Comparison of ENCODE assay signal across 19 cellular contexts in the genomic region with DNA sequence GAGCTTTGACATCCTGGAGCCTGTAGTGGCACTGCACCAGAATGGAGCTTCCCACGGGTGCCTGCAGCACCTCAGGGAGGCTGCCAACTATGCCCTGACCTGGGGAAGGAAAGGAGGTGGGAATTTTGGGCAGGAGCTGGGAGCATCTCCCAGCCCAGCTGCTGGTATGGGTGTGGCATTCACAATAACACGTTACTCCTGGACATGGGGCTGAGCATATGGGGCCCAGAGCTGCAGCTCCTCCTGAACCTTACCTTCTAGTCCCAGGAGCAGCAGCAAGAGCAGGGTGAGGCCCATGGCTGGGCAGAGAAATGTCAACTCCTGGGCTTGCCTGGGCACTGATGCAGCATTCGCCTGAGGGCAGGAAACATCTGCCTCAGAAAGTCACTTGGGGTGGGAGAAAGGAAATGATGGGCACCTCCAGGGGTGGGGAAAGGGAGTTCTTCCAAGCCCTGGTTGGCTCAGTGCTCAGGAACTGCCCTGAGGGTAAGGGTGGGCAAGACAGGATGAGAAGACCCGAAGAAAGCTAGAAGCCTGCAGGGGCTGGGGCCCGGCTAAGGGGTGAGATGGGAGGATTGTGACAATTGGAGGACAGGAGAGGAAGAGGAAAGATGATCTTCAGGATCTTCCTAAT. TPM values are rescaled to one million over a fixed set of nuclear protein-coding genes. Genes with fewer than 3 reads are reported as not detected.
A peak's percentile ranks its signal among the peaks of the same experiment; 100 is the strongest.
DNase-seq lines count a peak whose midpoint lies in the region; ATAC-seq and TF ChIP-seq lines count a peak whose summit lies in the region.
"Had no signal": no experiment of that assay in that cellular context is flagged by ENCODE, and none has a peak within 500 bp of the region (broad histone marks: within the 10 kb centered on the region; RNA-seq: fewer than 3 reads in every experiment).

A gene with protein sequence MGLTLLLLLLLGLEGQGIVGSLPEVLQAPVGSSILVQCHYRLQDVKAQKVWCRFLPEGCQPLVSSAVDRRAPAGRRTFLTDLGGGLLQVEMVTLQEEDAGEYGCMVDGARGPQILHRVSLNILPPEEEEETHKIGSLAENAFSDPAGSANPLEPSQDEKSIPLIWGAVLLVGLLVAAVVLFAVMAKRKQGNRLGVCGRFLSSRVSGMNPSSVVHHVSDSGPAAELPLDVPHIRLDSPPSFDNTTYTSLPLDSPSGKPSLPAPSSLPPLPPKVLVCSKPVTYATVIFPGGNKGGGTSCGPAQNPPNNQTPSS (minus strand): TSS at position 356 of the 634 bp plus-strand sequence. CDS start 59 bp downstream, at position 297.

- H3K4me3 ChIP-seq in SK-N-MC = peak within 1 kb of the TSS; percentile 33; the same call in 1 of the 2 replicates
- no peak within 1 kb of the TSS for H3K4me3 ChIP-seq in lower lobe of right lung
- H3K4me3 ChIP-seq: GM23248 had no signal

- peaks cover 2% of the 10 kb centered on the region for H3K4me1 Mint-ChIP-seq in activated CD4-positive, alpha-beta T cell treated with anti-CD3 and anti-CD28 coated beads, Interleukin-2, amount 10 ng/mL, durations not matched to agents 24 days and 14 days
- H3K4me1 Mint-ChIP-seq in stimulated activated memory B cell treated with anti-CD40 and anti-IgM and Interleukin-4, amounts not matched to agents 10 μg/mL and 1 μg/mL and 100 μg/mL, for 72 hours = no peaks in the 10 kb centered on the region
- H3K4me1 Mint-ChIP-seq in osteocyte (ENCODE audit: unreplicated experiment) = no peaks in the 10 kb centered on the region

- H3K9me3 ChIP-seq in SK-N-MC (ENCODE audit: low read depth, low read length) (no peaks in the 10 kb centered on the region), lower lobe of right lung (no peaks in the 10 kb centered on the region)

- H3K27ac ChIP-seq in SK-N-MC (no peak within 1 kb of the TSS), foreskin keratinocyte (no peak within 1 kb of the TSS), lower lobe of right lung (no peak within 1 kb of the TSS)
- H3K27ac ChIP-seq: 22Rv1, GM23248 had no signal

- H3K27ac Mint-ChIP-seq in activated CD4-positive, alpha-beta T cell treated with anti-CD3 and anti-CD28 coated beads, Interleukin-2, amount 10 ng/mL, durations not matched to agents 24 days and 14 days = no peak within 1 kb of the TSS
- no peak within 1 kb of the TSS for H3K27ac Mint-ChIP-seq in stimulated activated memory B cell treated with anti-CD40 and anti-IgM and Interleukin-4, amounts not matched to agents 10 μg/mL and 1 μg/mL and 100 μg/mL, for 72 hours
- no peak within 1 kb of the TSS for H3K27ac Mint-ChIP-seq in osteocyte (ENCODE audit: unreplicated experiment)
- H3K27ac Mint-ChIP-seq: CD4-positive, alpha-beta T cell had no signal

- H3K27me3 Mint-ChIP-seq in activated CD4-positive, alpha-beta T cell treated with anti-CD3 and anti-CD28 coated beads, Interleukin-2, amount 10 ng/mL, durations not matched to agents 24 days and 14 days = peaks cover 17% of the 10 kb centered on the region
- H3K27me3 Mint-ChIP-seq in stimulated activated memory B cell treated with anti-CD40 and anti-IgM and Interleukin-4, amounts not matched to agents 10 μg/mL and 1 μg/mL and 100 μg/mL, for 72 hours = peaks cover 22% of the 10 kb centered on the region
- H3K27me3 Mint-ChIP-seq in osteocyte (ENCODE audit: unreplicated experiment) = peaks cover 17% of the 10 kb centered on the region

- H3K9ac ChIP-seq in SK-N-MC (ENCODE audit: insufficient read length) = no peak within 1 kb of the TSS
- H3K9ac ChIP-seq: GM23248 had no signal

- TF ChIP-seq CTCF in foreskin keratinocyte (conservative IDR thresholded peaks at IDR 0.05) (no peak), osteocyte (IDR thresholded peaks at IDR 0.05) (no peak), lower lobe of right lung (IDR thresholded peaks at IDR 0.05) (no peak)

- no peak within 1 kb of the TSS for H3K4me3 Mint-ChIP-seq in activated CD4-positive, alpha-beta T cell treated with anti-CD3 and anti-CD28 coated beads, Interleukin-2, amount 10 ng/mL, durations not matched to agents 24 days and 14 days
- H3K4me3 Mint-ChIP-seq in stimulated activated memory B cell treated with anti-CD40 and anti-IgM and Interleukin-4, amounts not matched to agents 10 μg/mL and 1 μg/mL and 100 μg/mL, for 72 hours = no peak within 1 kb of the TSS
- H3K4me3 Mint-ChIP-seq in osteocyte (ENCODE audit: unreplicated experiment) = no peak within 1 kb of the TSS
- H3K4me3 Mint-ChIP-seq: CD4-positive, alpha-beta T cell had no signal

- intact Hi-C loops in activated CD4-positive, alpha-beta T cell treated with anti-CD3 and anti-CD28 coated beads, Interleukin-2, amount 10 ng/mL, durations not matched to agents 24 days and 14 days (cut with micrococcal nuclease) = no loop called here
- intact Hi-C loops in lower lobe of right lung (cut with DNase I) = no loop called here

- H3K36me3 Mint-ChIP-seq in activated CD4-positive, alpha-beta T cell treated with anti-CD3 and anti-CD28 coated beads, Interleukin-2, amount 10 ng/mL, durations not matched to agents 24 days and 14 days (ENCODE audit: low read depth) = no peaks in the 10 kb centered on the region
- H3K36me3 Mint-ChIP-seq in stimulated activated memory B cell treated with anti-CD40 and anti-IgM and Interleukin-4, amounts not matched to agents 10 μg/mL and 1 μg/mL and 100 μg/mL, for 72 hours = peaks cover under 1% of the 10 kb centered on the region
- H3K36me3 Mint-ChIP-seq in osteocyte (ENCODE audit: unreplicated experiment) = no peaks in the 10 kb centered on the region

- H3K9me3 Mint-ChIP-seq in activated CD4-positive, alpha-beta T cell treated with anti-CD3 and anti-CD28 coated beads, Interleukin-2, amount 10 ng/mL, durations not matched to agents 24 days and 14 days = no peaks in the 10 kb centered on the region
- no peaks in the 10 kb centered on the region for H3K9me3 Mint-ChIP-seq in stimulated activated memory B cell treated with anti-CD40 and anti-IgM and Interleukin-4, amounts not matched to agents 10 μg/mL and 1 μg/mL and 100 μg/mL, for 72 hours
- H3K9me3 Mint-ChIP-seq in osteocyte (ENCODE audit: unreplicated experiment) = no peaks in the 10 kb centered on the region
- H3K9me3 Mint-ChIP-seq: CD4-positive, alpha-beta T cell had no signal

- peak; percentile 43 for ATAC-seq in foreskin keratinocyte
- ATAC-seq in stimulated activated memory B cell treated with anti-CD40 and anti-IgM and Interleukin-4, amounts not matched to agents 10 μg/mL and 1 μg/mL and 100 μg/mL, for 72 hours = peak; percentile 36
- no peak for ATAC-seq in lower lobe of right lung

- peaks cover 14% of the 10 kb centered on the region for H3K4me1 ChIP-seq in foreskin keratinocyte
- H3K4me1 ChIP-seq in lower lobe of right lung = no peaks in the 10 kb centered on the region

- H3K36me3 ChIP-seq in SK-N-MC (ENCODE audit: insufficient read depth, low read length) (no peaks in the 10 kb centered on the region), lower lobe of right lung (no peaks in the 10 kb centered on the region)

- H3K27me3 ChIP-seq in foreskin keratinocyte (no peaks in the 10 kb centered on the region), lower lobe of right lung (ENCODE audit: low read depth) (peaks cover 4% of the 10 kb centered on the region)

- DNase-seq in activated CD4-positive, alpha-beta T cell treated with anti-CD3 and anti-CD28 coated beads, Interleukin-2, amount 10 ng/mL, durations not matched to agents 24 days and 14 days = peak; percentile 44
- DNase-seq in activated CD4-positive, alpha-beta T cell treated with anti-CD3 and anti-CD28 coated beads for 48 hours = no peak
- DNase-seq in SK-N-MC (ENCODE audit: low read depth, low spot score) = peak; percentile 16
- DNase-seq in foreskin keratinocyte = peak in 1 of 2 donors; percentile 53
- no peak for DNase-seq in NK-92 (lab: John Stamatoyannopoulos, UW; ENCODE audit: unreplicated experiment)
- no peak for DNase-seq in osteocyte (ENCODE audit: extremely low spot score, unreplicated experiment)
- DNase-seq in lower lobe of right lung = no peak
- DNase-seq: CD4-positive, alpha-beta T cell; DMS53; GM23248; HCEC 1CT; NCI-H1105; NCI-H2081 treated with DMSO at 0.1 percent for 48 hours; NCI-H446 treated with DMSO at 0.1 percent for 48 hours; Right ventricle myocardium superior had no signal

RNA-seq across cellular contexts. Expression of the gene that starts here (rescaled TPM):
- not detected in 2 replicates for total RNA-seq in activated CD4-positive, alpha-beta T cell treated with anti-CD3 and anti-CD28 coated beads, Interleukin-2, amount 10 ng/mL, durations not matched to agents 24 days and 14 days
- 0.18 and 0.34 TPM in 2 replicates for total RNA-seq in foreskin keratinocyte
- polyA plus RNA-seq in foreskin keratinocyte = 0.17 and 0.36 TPM in 2 replicates
- not detected in 2 replicates for total RNA-seq in osteocyte
- 2.0 TPM for total RNA-seq in lower lobe of right lung
- total RNA-seq: CD4-positive, alpha-beta T cell; GM23248; OCI-LY7; Right ventricle myocardium superior had no signal
- polyA plus RNA-seq: AG04450, GM23248 had no signal

Comparison
In these comparisons a context has a peak if more than half of its experiments do, and no peak if none do; other contexts are left out.
1. Peak in DNase-seq in activated CD4-positive, alpha-beta T cell treated with anti-CD3 and anti-CD28 coated beads, Interleukin-2, amount 10 ng/mL, durations not matched to agents 24 days and 14 days; RNA of the gene not detected or under 1 TPM.
2. Peak in ATAC-seq in foreskin keratinocyte; RNA of the gene not detected or under 1 TPM.